Comparison of ENCODE assay signal across 24 cellular contexts in genomic region chr15:31498329-31498728, GRCh38.
DNase-seq lines count a peak whose midpoint lies in the region; ATAC-seq, FAIRE-seq and TF ChIP-seq lines count a peak whose summit lies in the region.
"Had no signal": no experiment of that assay in that cellular context is flagged by ENCODE, and none has a peak within 500 bp of the region (broad histone marks: within the 10 kb centered on the region; RNA-seq: fewer than 3 reads in every experiment).

No MANE protein-coding gene starts in this region.

- H4K20me1 ChIP-seq in HepG2 (ENCODE audit: insufficient read depth, low read length) (no peaks in the 10 kb centered on the region), keratinocyte (ENCODE audit: control insufficient read depth, extremely low read depth, insufficient read depth, low read length) (no peaks in the 10 kb centered on the region)
- H4K20me1 ChIP-seq: BLaER1 treated with 17β-estradiol and CSF1 and Interleukin-3, amounts not matched to agents 10 nM and 100 nM had no signal

- no peaks in the 10 kb centered on the region for H3K9me1 ChIP-seq in keratinocyte (ENCODE audit: control insufficient read depth, extremely low read depth, insufficient read depth, low read length)

- H3K27ac ChIP-seq in HepG2 (ENCODE audit: extremely low read length, insufficient read depth, low read length) (no peak overlapping the region), right lobe of liver (no peak overlapping the region), angular gyrus (ENCODE audit: low read depth, low read length) (peak overlapping the region; percentile 64), keratinocyte (ENCODE audit: control insufficient read depth, insufficient read depth, low read length) (no peak overlapping the region)
- H3K27ac ChIP-seq: BLaER1 treated with 17β-estradiol and CSF1 and Interleukin-3, amounts not matched to agents 10 nM and 100 nM; Peyer's patch; SJSA1 had no signal

- no peak overlapping the region for H3K4me3 Mint-ChIP-seq in activated T-cell treated with anti-CD3 and anti-CD28 coated beads, Interleukin-2, amount 50 U/mL, for 24 hours
- H3K4me3 Mint-ChIP-seq: CD8-positive, alpha-beta T cell had no signal

- no peak for TF ChIP-seq EP300 in HepG2 (IDR thresholded peaks at IDR 0.05; ENCODE audit: low read depth in 2 of 2, low read length in 2 of 2)
- TF ChIP-seq EP300 in HepG2 (CRISPR knock-in tag; IDR thresholded peaks at IDR 0.05; ENCODE audit: borderline replicate concordance), result no peak

- POLR2A ChIA-PET in HepG2 (lab: Yijun Ruan, JAX), result no interaction called here

- no peak overlapping the region for H3K4me2 ChIP-seq in HepG2 (ENCODE audit: low read depth, low read length)
- H3K4me2 ChIP-seq in keratinocyte (ENCODE audit: control insufficient read depth, extremely low read depth, insufficient read depth, low read depth, low read length), result peak overlapping the region; percentile 61

- DNase-seq in HepG2 (ENCODE audit: low spot score) (no peak), right lobe of liver (no peak), keratinocyte (ENCODE audit: low read depth, low spot score) (no peak), kidney tubule cell (ENCODE audit: low spot score) (no peak), NCI-H524 treated with DMSO at 0.1 percent for 48 hours (lab: John Stamatoyannopoulos, UW) (no peak)
- no peak for DNase-seq in activated T-cell treated with anti-CD3 and anti-CD28 coated beads, Interleukin-2, amount 50 U/mL, for 24 hours
- DNase-seq: Calu3; CD8-positive, alpha-beta T cell; EL; GOT3; MV-4-11; NCI-H1417; NCI-H187 treated with DMSO at 0.1 percent for 48 hours; NCI-H345; NK-92 treated with Interleukin-12 subunit alpha and Interleukin-12 subunit beta, amount 100 ng/mL, for 24 hours; Peyer's patch had no signal

- 83% methylated on average over 1 of the region's 1 CpG for WGBS in HepG2 (ENCODE audit: low lambda C conversion rate)
- WGBS in right lobe of liver (ENCODE audit: insufficient coverage, low coverage, low lambda C conversion rate, missing lambda C conversion rate), result 69% methylated on average over 1 of the region's 1 CpG

- no peaks in the 10 kb centered on the region for H3K36me3 Mint-ChIP-seq in activated T-cell treated with anti-CD3 and anti-CD28 coated beads, Interleukin-2, amount 50 U/mL, for 24 hours (ENCODE audit: low read depth)
- H3K36me3 Mint-ChIP-seq: CD8-positive, alpha-beta T cell had no signal

- BruUV-seq in HepG2 (replicated peaks; lab: Mats Ljungman, UMichigan), result no TSS peak

- no peak overlapping the region for H3K4me3 ChIP-seq in HepG2 (replicated peaks in 1 of 3; ENCODE audit: insufficient read depth in 1 of 3, low read depth in 2 of 3, low read length in 3 of 3)
- H3K4me3 ChIP-seq in right lobe of liver, result no peak overlapping the region
- no peak overlapping the region for H3K4me3 ChIP-seq in keratinocyte (ENCODE audit: control insufficient read depth in 2 of 3, extremely low read depth in 1 of 3, insufficient read depth in 2 of 3, low read depth in 1 of 3, low read length in 3 of 3)
- H3K4me3 ChIP-seq: BLaER1 treated with 17β-estradiol and CSF1 and Interleukin-3, amounts not matched to agents 10 nM and 100 nM; K562; Peyer's patch; SJSA1 had no signal

- TF ChIP-seq CTCF in HepG2 (CRISPR knock-in tag; IDR thresholded peaks at IDR 0.05) (no peak), right lobe of liver (IDR thresholded peaks at IDR 0.05) (no peak), keratinocyte (optimal IDR thresholded peaks at IDR 0.05 in 1 of 3, IDR thresholded peaks at IDR 0.05 in 1 of 3, conservative IDR thresholded peaks at IDR 0.05 in 1 of 3; ENCODE audit: extremely low read depth in 1 of 3, insufficient read depth in 2 of 3, low read length in 3 of 3) (peak in 1 of 3 experiments; percentile 28)

- H2AFZ ChIP-seq in HepG2 (ENCODE audit: low read length) (no peak overlapping the region), keratinocyte (ENCODE audit: control insufficient read depth, low read length) (peak overlapping the region; percentile 44)

- in situ Hi-C loops in HepG2 (cut with HindIII; ENCODE audit: extremely low pct_ligation_motif_present, low pct_unique_long_range_greater_than_20kb), result no loop called here

- H3K4me1 ChIP-seq in HepG2 (ENCODE audit: insufficient read depth, low read length), result no peaks in the 10 kb centered on the region
- no peaks in the 10 kb centered on the region for H3K4me1 ChIP-seq in right lobe of liver
- H3K4me1 ChIP-seq in keratinocyte (ENCODE audit: control insufficient read depth, extremely low read depth, insufficient read depth, low read length), result peaks cover 11% of the 10 kb centered on the region
- H3K4me1 ChIP-seq: SJSA1 had no signal

- H3K79me2 ChIP-seq in HepG2 (ENCODE audit: insufficient read depth, low read length) (no peaks in the 10 kb centered on the region), keratinocyte (ENCODE audit: control insufficient read depth, insufficient read depth, low read length) (no peaks in the 10 kb centered on the region)

- TF ChIP-seq RAD21 in HepG2 (CRISPR knock-in tag; IDR thresholded peaks at IDR 0.05), result no peak

- intact Hi-C loops in HepG2 (cut with micrococcal nuclease; ENCODE audit: unreplicated experiment), result no loop called here
- intact Hi-C loops in right lobe of liver (cut with DNase I), result no loop called here

- H3K9me3 ChIP-seq in HepG2 (ENCODE audit: low read length) (no peaks in the 10 kb centered on the region), right lobe of liver (no peaks in the 10 kb centered on the region), keratinocyte (ENCODE audit: control insufficient read depth, low read depth, low read length) (no peaks in the 10 kb centered on the region)
- H3K9me3 ChIP-seq: Peyer's patch, SJSA1 had no signal

- H3K9me3 Mint-ChIP-seq in activated T-cell treated with anti-CD3 and anti-CD28 coated beads, Interleukin-2, amount 50 U/mL, for 24 hours, result no peaks in the 10 kb centered on the region
- H3K9me3 Mint-ChIP-seq: CD8-positive, alpha-beta T cell had no signal

- no peaks in the 10 kb centered on the region; a peak in 3 of 5 replicates for H3K27me3 ChIP-seq in HepG2 (ENCODE audit: control insufficient read depth in 1 of 2, insufficient read depth in 2 of 2, low read length in 2 of 2)
- H3K27me3 ChIP-seq in right lobe of liver, result no peaks in the 10 kb centered on the region
- no peaks in the 10 kb centered on the region for H3K27me3 ChIP-seq in keratinocyte (ENCODE audit: control insufficient read depth, extremely low read depth, insufficient read depth, low read length)
- H3K27me3 ChIP-seq: BLaER1 treated with 17β-estradiol and CSF1 and Interleukin-3, amounts not matched to agents 10 nM and 100 nM; Peyer's patch; SJSA1 had no signal

- H3K27ac Mint-ChIP-seq in activated T-cell treated with anti-CD3 and anti-CD28 coated beads, Interleukin-2, amount 50 U/mL, for 24 hours, result no peak overlapping the region
- H3K27ac Mint-ChIP-seq: CD8-positive, alpha-beta T cell had no signal

- CTCF ChIA-PET in HepG2 (lab: Yijun Ruan, JAX; ENCODE audit: low intra/inter-chr PET ratio, low total read pairs), result no interaction called here

- no peaks in the 10 kb centered on the region for H3K27me3 Mint-ChIP-seq in activated T-cell treated with anti-CD3 and anti-CD28 coated beads, Interleukin-2, amount 50 U/mL, for 24 hours

- ATAC-seq in HepG2 (peak; percentile 44; the same call in 1 of the 3 replicates), right lobe of liver (no peak), HG03457 (IDR thresholded peaks at IDR 0.05; ENCODE audit: unreplicated experiment) (no peak)
- ATAC-seq: CD8-positive, alpha-beta T cell; K562 had no signal

- no peak for TF ChIP-seq POLR2A in HepG2 (IDR thresholded peaks at IDR 0.05; ENCODE audit: insufficient read depth in 1 of 2, low read depth in 2 of 2, low read length in 2 of 2)
- TF ChIP-seq POLR2A in right lobe of liver (IDR thresholded peaks at IDR 0.05), result no peak

- dilution Hi-C loops in keratinocyte (cut with MboI; ENCODE audit: extremely low pct_ligation_motif_present, low sequenced_read_pairs), result no loop called here

- no peaks in the 10 kb centered on the region for H3K4me1 Mint-ChIP-seq in activated T-cell treated with anti-CD3 and anti-CD28 coated beads, Interleukin-2, amount 50 U/mL, for 24 hours (ENCODE audit: low read depth)

- H3K9ac ChIP-seq in HepG2 (ENCODE audit: insufficient read depth, low read depth, low read length), result no peak overlapping the region
- no peak overlapping the region for H3K9ac ChIP-seq in keratinocyte (ENCODE audit: control insufficient read depth, extremely low read depth, insufficient read depth, low read length)
- H3K9ac ChIP-seq: BLaER1 treated with 17β-estradiol and CSF1 and Interleukin-3, amounts not matched to agents 10 nM and 100 nM had no signal

- FAIRE-seq in HepG2 (lab: Jason Lieb, UNC) (no peak), keratinocyte (lab: Jason Lieb, UNC) (no peak)
- FAIRE-seq: A204.1, GM12892, GM18507, K562 had no signal

- no peaks in the 10 kb centered on the region for H3K36me3 ChIP-seq in HepG2 (replicated peaks in 1 of 2; ENCODE audit: control insufficient read depth in 1 of 2, insufficient read depth in 2 of 2, low read length in 2 of 2)
- H3K36me3 ChIP-seq in right lobe of liver, result no peaks in the 10 kb centered on the region
- no peaks in the 10 kb centered on the region for H3K36me3 ChIP-seq in keratinocyte (ENCODE audit: control insufficient read depth in 2 of 2, extremely low read depth in 1 of 2, insufficient read depth in 2 of 2, low read length in 2 of 2)
- H3K36me3 ChIP-seq: BLaER1 treated with 17β-estradiol and CSF1 and Interleukin-3, amounts not matched to agents 10 nM and 100 nM; Peyer's patch; SJSA1 had no signal

TF ChIP-seq in HepG2, 621 proteins besides CTCF, POLR2A, EP300 and RAD21:
- TF ChIP-seq ZNF605 (CRISPR knock-in tag; IDR thresholded peaks at IDR 0.05), result no peak
- no peak for TF ChIP-seq SUZ12 (IDR thresholded peaks at IDR 0.05; ENCODE audit: low read depth, low read length)
- no peak for TF ChIP-seq ZNF652 (CRISPR knock-in tag; IDR thresholded peaks at IDR 0.05; ENCODE audit: borderline replicate concordance, low read depth)
- TF ChIP-seq ZFP62 (CRISPR knock-in tag; IDR thresholded peaks at IDR 0.05), result no peak
